ENCODE assay signal across 1 cellular context in genomic region chr18:46071894-46072867, GRCh38.
TF ChIP-seq lines count a peak whose summit lies in the region.

TSS of gene PSTPIP2 (minus strand) at chr18:46072260. CDS start at chr18:46072188, 72 bp downstream.

TF ChIP-seq in H1, 55 proteins besides CTCF, POLR2A, EP300 and RAD21 (continued from another document):
- TF ChIP-seq E2F6 (IDR thresholded peaks at IDR 0.05) (peak; percentile 38), KDM4A (IDR thresholded peaks at IDR 0.05; ENCODE audit: low read depth, low read length, severe bottlenecking) (peak; percentile 90), FOSL1 (IDR thresholded peaks at IDR 0.05; ENCODE audit: insufficient read depth, low read depth, low read length) (peak; percentile 95), TCF12 (IDR thresholded peaks at IDR 0.05; ENCODE audit: low read depth, low read length) (no peak), PHF8 (conservative IDR thresholded peaks at IDR 0.05; ENCODE audit: low read depth, low read length) (peak; percentile 35; the same call in 1 of the 2 replicates), CHD2 (IDR thresholded peaks at IDR 0.05; ENCODE audit: low read length) (no peak), HDAC2 (IDR thresholded peaks at IDR 0.05; ENCODE audit: borderline replicate concordance in 1 of 2, low read depth in 2 of 2, low read length in 2 of 2) (peak in 1 of 2 experiments; percentile 69; a peak in 1 of 4 replicates), CREB1 (IDR thresholded peaks at IDR 0.05) (peak; percentile 57), SP2 (IDR thresholded peaks at IDR 0.05; ENCODE audit: low read length) (no peak), BACH1 (IDR thresholded peaks at IDR 0.05; ENCODE audit: low read length) (peak; percentile 35; the same call in 1 of the 2 replicates)
TF ChIP-seq in H1: peak in this region for 18.
